In the genomic region with DNA sequence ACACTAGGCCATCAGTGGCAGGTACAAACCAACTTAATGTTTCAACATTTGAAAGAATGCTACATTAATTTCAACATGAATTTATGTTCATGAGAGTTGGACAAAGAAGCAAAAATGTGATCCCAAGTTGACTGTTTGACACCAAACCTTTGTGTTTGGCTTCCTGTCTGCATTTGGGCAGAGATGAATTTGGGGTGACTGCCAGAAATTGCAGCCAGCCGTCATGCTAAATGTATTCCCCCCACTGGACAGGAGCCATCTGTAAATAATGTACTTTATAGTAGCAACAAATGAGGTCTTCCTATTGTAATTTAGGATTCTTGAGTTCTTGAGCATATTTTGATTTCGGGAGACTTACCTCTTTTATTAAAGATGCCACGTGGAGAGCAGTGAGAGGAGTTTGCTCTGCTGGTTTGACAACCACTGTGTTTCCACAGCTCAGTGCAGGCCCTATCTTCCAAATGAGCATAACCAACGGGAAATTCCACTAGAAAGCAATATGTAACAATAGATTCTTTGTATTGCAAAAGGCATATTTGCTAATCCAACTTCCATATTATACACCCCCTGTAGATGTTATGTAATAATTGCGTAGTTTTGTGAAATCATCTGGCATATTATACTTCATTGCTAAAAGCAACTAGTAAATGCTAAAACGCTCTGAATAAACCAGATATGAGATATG, we compare ENCODE assay signal across 1 cellular context.
TF ChIP-seq lines count a peak whose summit lies in the region.

No MANE protein-coding gene starts in this region.

TF ChIP-seq in liver, 16 proteins besides CTCF, POLR2A, EP300 and RAD21 (continued from another document):
- TF ChIP-seq REST (IDR thresholded peaks at IDR 0.05) (no peak), FOXA1 (IDR thresholded peaks at IDR 0.05) (no peak)
